In genomic region chr11:818396-819128, GRCh38 we compare ENCODE assay signal across 8 cellular contexts. TPM values are rescaled to one million over a fixed set of nuclear protein-coding genes. Genes with fewer than 3 reads are reported as not detected.
A peak's percentile ranks its signal among the peaks of the same experiment; 100 is the strongest.
DNase-seq lines count a peak whose midpoint lies in the region; ATAC-seq, FAIRE-seq and TF ChIP-seq lines count a peak whose summit lies in the region.

A gene with protein sequence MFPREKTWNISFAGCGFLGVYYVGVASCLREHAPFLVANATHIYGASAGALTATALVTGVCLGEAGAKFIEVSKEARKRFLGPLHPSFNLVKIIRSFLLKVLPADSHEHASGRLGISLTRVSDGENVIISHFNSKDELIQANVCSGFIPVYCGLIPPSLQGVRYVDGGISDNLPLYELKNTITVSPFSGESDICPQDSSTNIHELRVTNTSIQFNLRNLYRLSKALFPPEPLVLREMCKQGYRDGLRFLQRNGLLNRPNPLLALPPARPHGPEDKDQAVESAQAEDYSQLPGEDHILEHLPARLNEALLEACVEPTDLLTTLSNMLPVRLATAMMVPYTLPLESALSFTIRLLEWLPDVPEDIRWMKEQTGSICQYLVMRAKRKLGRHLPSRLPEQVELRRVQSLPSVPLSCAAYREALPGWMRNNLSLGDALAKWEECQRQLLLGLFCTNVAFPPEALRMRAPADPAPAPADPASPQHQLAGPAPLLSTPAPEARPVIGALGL (plus strand): TSS chr11:818914. CDS start chr11:819719, 805 bp downstream.

- H3K27ac ChIP-seq in A549, result peak within 1 kb of the TSS; percentile 87 to 90
- H3K27ac ChIP-seq in angular gyrus (ENCODE audit: low read depth, low read length), result peak within 1 kb of the TSS; percentile 80
- H3K27ac ChIP-seq in small intestine (ENCODE audit: low read depth in 1 of 2, low read length in 1 of 2), result peak within 1 kb of the TSS; percentile 98

- no peak for FAIRE-seq in A549 (lab: Jason Lieb, UNC)
- FAIRE-seq in small intestine (lab: Jason Lieb, UNC), result no peak

- H3K9ac ChIP-seq in iPS-15b (ENCODE audit: low read depth, low read length), result peak within 1 kb of the TSS; percentile 54

- no peak for TF ChIP-seq POLR2A in A549 (IDR thresholded peaks at IDR 0.05; ENCODE audit: low read length)

- H3K4me3 ChIP-seq in A549 (peak within 1 kb of the TSS; percentile 99), HFF-Myc (replicated peaks; ENCODE audit: low read depth, low read length) (peak within 1 kb of the TSS; percentile 60), iPS-15b (ENCODE audit: low read depth, low read length) (peak within 1 kb of the TSS; percentile 69), small intestine (ENCODE audit: low read depth in 1 of 2, low read length in 2 of 2) (peak within 1 kb of the TSS; percentile 77 to 96)

- H3K9me3 ChIP-seq in A549 (no peaks in the 10 kb centered on the region), iPS-15b (ENCODE audit: control insufficient read depth, insufficient read depth, low read length) (no peaks in the 10 kb centered on the region), small intestine (ENCODE audit: control insufficient read depth, low read depth) (no peaks in the 10 kb centered on the region)

- no peak for TF ChIP-seq EP300 in A549 (IDR thresholded peaks at IDR 0.05)

- POLR2A ChIA-PET in A549 (lab: Yijun Ruan, JAX), result interaction anchor here (0.6 to 3.1 kb wide), 16 partner anchors 8 to 106 kb away, joined by 3 to 52 read pairs (median 6); partner anchors contain the start of genes CD151, CEND1, CRACR2B and RPLP2

- ATAC-seq in A549, result peak; percentile 9 to 10
- no peak for ATAC-seq in HG03571 (IDR thresholded peaks at IDR 0.05; ENCODE audit: unreplicated experiment)

- H3K4me1 ChIP-seq in A549 (peaks cover 35% of the 10 kb centered on the region), iPS-15b (ENCODE audit: control insufficient read depth, insufficient read depth, low read length) (peaks cover 2% of the 10 kb centered on the region), small intestine (ENCODE audit: control insufficient read depth in 2 of 2, insufficient read depth in 1 of 2, low read depth in 1 of 2, low read length in 1 of 2) (no peaks in the 10 kb centered on the region)

- CTCF ChIA-PET in A549 (lab: Yijun Ruan, JAX), result interaction anchor here (0.8 to 1.7 kb wide), 7 partner anchors 9 to 22 kb away, joined by 3 to 4 read pairs (median 3); partner anchors contain the start of gene CRACR2B

- WGBS in A549 (ENCODE audit: missing lambda C conversion rate), result 43% methylated on average over 12 of the region's 20 CpGs
- 8 to 20% (median 17%) methylated on average over 20 of the region's 20 CpGs for WGBS in small intestine, 3 donors

- peak within 1 kb of the TSS; percentile 97 for H3K4me2 ChIP-seq in A549

- TF ChIP-seq CTCF in A549 (IDR thresholded peaks at IDR 0.05), result no peak
- no peak for TF ChIP-seq CTCF in HFF-Myc (IDR thresholded peaks at IDR 0.05; ENCODE audit: low read depth, low read length, missing control alignments)

- H3K27me3 ChIP-seq in iPS-15b (ENCODE audit: control insufficient read depth, insufficient read depth, low read length) (no peaks in the 10 kb centered on the region), small intestine (ENCODE audit: control insufficient read depth in 2 of 2, insufficient read depth in 2 of 2, low read length in 2 of 2) (no peaks in the 10 kb centered on the region)

- H3K36me3 ChIP-seq in iPS-15b (ENCODE audit: control insufficient read depth, insufficient read depth, low read length), result peaks cover 5% of the 10 kb centered on the region
- H3K36me3 ChIP-seq in small intestine (ENCODE audit: control insufficient read depth in 2 of 2, insufficient read depth in 2 of 2, low read length in 2 of 2), result peaks cover 5 to 9% of the 10 kb centered on the region in 2 donors

- DNase-seq in A549 (ENCODE audit: low read depth in 1 of 2, low spot score in 1 of 2), result peak in 1 of 2 experiments; percentile 60
- no peak for DNase-seq in HFF-Myc (ENCODE audit: extremely low read depth, low read depth)
- DNase-seq in small intestine, result peak; percentile 85
- no peak for DNase-seq in GM19240 (ENCODE audit: insufficient read length, low spot score)
- no peak for DNase-seq in NCI-H524 treated with DMSO at 0.1 percent for 48 hours (lab: John Stamatoyannopoulos, UW)

- TF ChIP-seq RAD21 in A549 (conservative IDR thresholded peaks at IDR 0.05 in 1 of 2, IDR thresholded peaks at IDR 0.05 in 1 of 2), result no peak

TF ChIP-seq in A549, 52 proteins besides CTCF, POLR2A, EP300 and RAD21:
- peak; percentile 43 to 62; a peak in 3 of 4 replicates for TF ChIP-seq CEBPB (IDR thresholded peaks at IDR 0.05)
- TF ChIP-seq TP53 (CRISPR knock-in tag; IDR thresholded peaks at IDR 0.05), result 0 out of 2 replicates have a peak, but pooled peaks have one; percentile 42
- no peak for TF ChIP-seq ZNF302 (CRISPR knock-in tag; IDR thresholded peaks at IDR 0.05)
- no peak for TF ChIP-seq ZFP36 (IDR thresholded peaks at IDR 0.05; ENCODE audit: borderline replicate concordance, partially characterized antibody)
- no peak for TF ChIP-seq CBX8 (IDR thresholded peaks at IDR 0.05)
- TF ChIP-seq ELK1 (IDR thresholded peaks at IDR 0.05; ENCODE audit: low read depth, low read length), result no peak
- TF ChIP-seq ZSCAN20 (CRISPR knock-in tag; IDR thresholded peaks at IDR 0.05), result no peak
- no peak for TF ChIP-seq NR3C1 (IDR thresholded peaks at IDR 0.05)

RNA-seq across cellular contexts. Expression of the gene that starts here (rescaled TPM):
- polyA plus RNA-seq in A549 (2011; rRNA removed) (13.2 and 16.1 TPM in 2 replicates), A549 (2017; fragmentation: RNase III; extraction: RNeasy Plus Mini Kit Qiagen cat#74134 plus additional on column Dnase treatment) (25.1 to 29.2 TPM (median 25.4 TPM) in 3 replicates), small intestine (100 to 1,000 TPM in 2 of 3 donors, 10 to 100 TPM in 1; 66.2 to 250 (median 190) TPM)
- 45.8 and 63.3 TPM in 2 replicates for polyA plus RNA-seq in A549 (2012; cell fraction: cytosol; rRNA removed)
- 114 and 198 TPM in 2 replicates for polyA plus RNA-seq in A549 (2012; cell fraction: nucleus; rRNA removed)
- 33.9 and 38.8 TPM in 2 replicates for polyA minus RNA-seq in A549 (2011; rRNA and poly(A)+ RNA removed)
